In genomic region chr3:57973715-57974477, GRCh38 we compare ENCODE assay signal across 17 cellular contexts. TPM values are rescaled to one million over a fixed set of nuclear protein-coding genes. Genes with fewer than 3 reads are reported as not detected.
DNase-seq lines count a peak whose midpoint lies in the region; ATAC-seq, FAIRE-seq and TF ChIP-seq lines count a peak whose summit lies in the region.
"Had no signal": no experiment of that assay in that cellular context is flagged by ENCODE, and none has a peak within 500 bp of the region (broad histone marks: within the 10 kb centered on the region; RNA-seq: fewer than 3 reads in every experiment).

No MANE protein-coding gene starts in this region.

- no peak for TF ChIP-seq CTCF in hepatocyte (IDR thresholded peaks at IDR 0.05; ENCODE audit: poor library complexity)

- H3K4me2 ChIP-seq in GM23248 (ENCODE audit: unreplicated experiment) (no peak overlapping the region), hepatocyte (no peak overlapping the region)

- H3K4me1 ChIP-seq in GM23248 (ENCODE audit: insufficient read depth) (peaks cover 51% of the 10 kb centered on the region), SJCRH30 (peaks cover 10% of the 10 kb centered on the region), hepatocyte (ENCODE audit: insufficient read depth) (peaks cover 28% of the 10 kb centered on the region), small intestine (ENCODE audit: control insufficient read depth in 2 of 2, insufficient read depth in 1 of 2, low read depth in 1 of 2, low read length in 1 of 2) (peaks cover 0 to 4% of the 10 kb centered on the region in 2 donors)

- H3K79me2 ChIP-seq in GM23248 (ENCODE audit: insufficient read depth) (no peaks in the 10 kb centered on the region), hepatocyte (no peaks in the 10 kb centered on the region)

- H2AFZ ChIP-seq in GM23248 (no peak overlapping the region), hepatocyte (no peak overlapping the region)

- in situ Hi-C loops in GM23248 (cut with MboI): no loop called here

- no peak for DNase-seq in GM23248
- DNase-seq in SJCRH30: no peak
- no peak for DNase-seq in hepatocyte (ENCODE audit: low spot score)
- DNase-seq in small intestine: no peak
- no peak for DNase-seq in DMS53 (lab: John Stamatoyannopoulos, UW)
- no peak for DNase-seq in activated gamma-delta T cell (lab: John Stamatoyannopoulos, UW)
- DNase-seq: activated CD4-positive, alpha-beta T cell treated with anti-CD3 and anti-CD28 coated beads, Interleukin-2, amount 10 ng/mL, durations not matched to agents 24 days and 14 days; activated effector memory CD4-positive, alpha-beta T cell treated with Interleukin-2 at 50 U/mL for 16 hours; activated naive CD8-positive, alpha-beta T cell treated with anti-CD3 and anti-CD28 coated beads, Interleukin-2, amount 50 U/mL, for 24 hours; COR-L47; NCI-H146; NCI-H2171; NCI-H526 treated with DMSO at 0.1 percent for 48 hours; Right ventricle myocardium superior; testis had no signal

- peak overlapping the region; percentile 62; the same call in 1 of the 2 replicates for H3K27ac ChIP-seq in GM23248
- peak overlapping the region; percentile 91 for H3K27ac ChIP-seq in SJCRH30
- H3K27ac ChIP-seq in hepatocyte: peak overlapping the region; percentile 80
- H3K27ac ChIP-seq in small intestine (ENCODE audit: low read depth in 1 of 2, low read length in 1 of 2): peak overlapping the region; percentile 52 to 99
- H3K27ac ChIP-seq: coronary artery, testis had no signal

- H3K9me3 ChIP-seq in GM23248 (ENCODE audit: low read depth): no peaks in the 10 kb centered on the region
- no peaks in the 10 kb centered on the region for H3K9me3 ChIP-seq in SJCRH30 (replicated peaks)
- no peaks in the 10 kb centered on the region for H3K9me3 ChIP-seq in hepatocyte (ENCODE audit: low read depth)
- no peaks in the 10 kb centered on the region for H3K9me3 ChIP-seq in small intestine (ENCODE audit: control insufficient read depth, low read depth)
- H3K9me3 ChIP-seq: testis had no signal

- no peak for FAIRE-seq in small intestine (lab: Jason Lieb, UNC)

- H3K9me2 ChIP-seq in GM23248 (ENCODE audit: insufficient read depth): no peaks in the 10 kb centered on the region
- no peaks in the 10 kb centered on the region for H3K9me2 ChIP-seq in hepatocyte (replicated peaks; ENCODE audit: insufficient read depth)

- WGBS in GM23248 (ENCODE audit: low coverage in 1 of 2, low lambda C conversion rate in 2 of 2, missing lambda C conversion rate in 2 of 2), 2 experiments: 92 to 94% methylated on average over 13 of the region's 13 CpGs
- WGBS in hepatocyte (ENCODE audit: low lambda C conversion rate, missing lambda C conversion rate): 95% methylated on average over 13 of the region's 13 CpGs
- WGBS in small intestine, 3 donors: 87 to 94% (median 92%) methylated on average over 13 of the region's 13 CpGs

- H4K20me1 ChIP-seq in GM23248 (ENCODE audit: insufficient read depth) (no peaks in the 10 kb centered on the region), hepatocyte (ENCODE audit: insufficient read depth, poor library complexity, severe bottlenecking) (no peaks in the 10 kb centered on the region)

- H3F3A ChIP-seq in GM23248 (ENCODE audit: insufficient read depth): peaks cover 20% of the 10 kb centered on the region

- ATAC-seq in GM19328 (IDR thresholded peaks at IDR 0.05; ENCODE audit: unreplicated experiment): no peak
- ATAC-seq: activated naive CD8-positive, alpha-beta T cell treated with anti-CD3 and anti-CD28 coated beads, Interleukin-2, amount 50 U/mL, for 24 hours had no signal

- H3K36me3 ChIP-seq in GM23248 (ENCODE audit: low read depth) (no peaks in the 10 kb centered on the region), SJCRH30 (no peaks in the 10 kb centered on the region), hepatocyte (replicated peaks; ENCODE audit: insufficient read depth, low read depth) (no peaks in the 10 kb centered on the region), small intestine (ENCODE audit: control insufficient read depth in 2 of 2, insufficient read depth in 2 of 2, low read length in 2 of 2) (no peaks in the 10 kb centered on the region)

- H3K4me3 ChIP-seq in GM23248 (no peak overlapping the region), SJCRH30 (no peak overlapping the region), hepatocyte (no peak overlapping the region), small intestine (ENCODE audit: low read depth in 1 of 2, low read length in 2 of 2) (no peak overlapping the region)
- H3K4me3 ChIP-seq: coronary artery, testis had no signal

- no peak overlapping the region for H3K9ac ChIP-seq in GM23248

- H3K27me3 ChIP-seq in GM23248 (replicated peaks; ENCODE audit: insufficient read depth) (no peaks in the 10 kb centered on the region), SJCRH30 (no peaks in the 10 kb centered on the region), hepatocyte (no peaks in the 10 kb centered on the region), small intestine (ENCODE audit: control insufficient read depth in 2 of 2, insufficient read depth in 2 of 2, low read length in 2 of 2) (no peaks in the 10 kb centered on the region)
- H3K27me3 ChIP-seq: testis had no signal

RNA-seq across cellular contexts. Expression of gene FLNB, which starts 34.3 kb away (rescaled TPM):
- 186 and 199 TPM in 2 replicates for total RNA-seq in GM23248 (2014; rRNA removed; shearing (Covaris generic))
- polyA plus RNA-seq in GM23248 (2016; fragmentation: Nextera tagmentation; extraction: Ambion mirVana): 60.6 and 61.7 TPM in 2 replicates
- total RNA-seq in SJCRH30 (2014; rRNA removed; shearing (Covaris generic)): 22.5 and 24.1 TPM in 2 replicates
- total RNA-seq in hepatocyte: 136 and 172 TPM in 2 replicates
- polyA plus RNA-seq in hepatocyte: 69.4 and 74.2 TPM in 2 replicates
- 100 to 1,000 TPM; 137 to 335 (median 268) TPM for polyA plus RNA-seq in small intestine
